8 cellular contexts compared by ENCODE assay signal in the genomic region with DNA sequence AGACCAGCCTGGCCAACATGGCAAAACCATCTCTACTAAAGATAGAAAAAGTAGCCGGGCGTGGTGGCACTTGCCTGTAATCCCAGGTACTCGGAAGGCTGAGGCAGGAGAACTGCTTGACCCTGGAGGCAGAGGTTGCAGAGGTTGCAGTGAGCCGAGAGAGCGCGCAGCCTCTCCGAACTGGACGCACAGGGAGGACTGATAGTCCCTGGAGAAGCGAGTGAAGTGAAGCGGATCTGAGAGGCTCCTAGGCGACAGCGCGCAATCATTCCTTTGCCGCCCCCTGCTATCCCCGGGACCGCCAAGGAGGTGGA. TPM values are rescaled to one million over a fixed set of nuclear protein-coding genes. Genes with fewer than 3 reads are reported as not detected.
DNase-seq lines count a peak whose midpoint lies in the region; ATAC-seq and TF ChIP-seq lines count a peak whose summit lies in the region.

No MANE protein-coding gene starts in this region.

- TF ChIP-seq CTCF in GM12875 (IDR thresholded peaks at IDR 0.05; ENCODE audit: borderline replicate concordance, insufficient read depth, low read depth, low read length) = no peak
- no peak for TF ChIP-seq CTCF in Peyer's patch (IDR thresholded peaks at IDR 0.05)
- no peak for TF ChIP-seq CTCF in fibroblast of mammary gland (conservative IDR thresholded peaks at IDR 0.05; ENCODE audit: control insufficient read depth, insufficient read depth, low read depth, low read length)
- no peak for TF ChIP-seq CTCF in progenitor cell of endocrine pancreas (IDR thresholded peaks at IDR 0.05; ENCODE audit: unreplicated experiment)

- ATAC-seq in GM18907 (IDR thresholded peaks at IDR 0.05; ENCODE audit: unreplicated experiment) = no peak

- H3K4me3 ChIP-seq in GM12875 (ENCODE audit: low read depth, low read length) (peak overlapping the region; percentile 90), Peyer's patch (peak overlapping the region; percentile 57 to 94 (median 68)), fibroblast of mammary gland (ENCODE audit: control insufficient read depth, low read depth, low read length) (peak overlapping the region; percentile 81)

- no peak for DNase-seq in Peyer's patch
- DNase-seq in fibroblast of mammary gland (ENCODE audit: low read depth) = no peak
- DNase-seq in progenitor cell of endocrine pancreas (ENCODE audit: low spot score, unreplicated experiment) = no peak
- no peak for DNase-seq in effector CD8-positive, alpha-beta T cell (lab: John Stamatoyannopoulos, UW)
- no peak for DNase-seq in NCI-H2029 treated with DMSO at 0.1 percent for 48 hours (lab: John Stamatoyannopoulos, UW)
- no peak for DNase-seq in germinal center (ENCODE audit: low spot score)

- no peaks in the 10 kb centered on the region for H3K27me3 Mint-ChIP-seq in progenitor cell of endocrine pancreas

- peak overlapping the region; percentile 85 to 90 (median 87) for H3K27ac ChIP-seq in Peyer's patch

- H3K27ac Mint-ChIP-seq in progenitor cell of endocrine pancreas = peak overlapping the region; percentile 100

- H3K4me1 Mint-ChIP-seq in progenitor cell of endocrine pancreas (ENCODE audit: low read depth) = peaks cover 19% of the 10 kb centered on the region

- TF ChIP-seq POLR2A in Peyer's patch (IDR thresholded peaks at IDR 0.05) = no peak

- peaks cover 10% of the 10 kb centered on the region for H3K9me3 Mint-ChIP-seq in progenitor cell of endocrine pancreas (ENCODE audit: low read depth)

- H3K4me3 Mint-ChIP-seq in progenitor cell of endocrine pancreas (ENCODE audit: low read depth) = peak overlapping the region; percentile 98

- H3K4me1 ChIP-seq in Peyer's patch = peaks cover 0 to 14% (median 2%) of the 10 kb centered on the region in 4 donors

- peaks cover 36% of the 10 kb centered on the region for H3K36me3 Mint-ChIP-seq in progenitor cell of endocrine pancreas (ENCODE audit: insufficient read depth)

- H3K27me3 ChIP-seq in Peyer's patch = no peaks in the 10 kb centered on the region

- H3K9me3 ChIP-seq in Peyer's patch = no peaks in the 10 kb centered on the region

- H3K36me3 ChIP-seq in Peyer's patch = peaks cover 0 to 36% (median 0%) of the 10 kb centered on the region in 3 donors

RNA-seq across cellular contexts. Expression of a gene that starts 0.2 kb away (rescaled TPM):
- total RNA-seq in Peyer's patch = 10 to 100 TPM; 20.0 to 52.0 (median 26.3) TPM
- total RNA-seq in progenitor cell of endocrine pancreas = 84.9 and 90.1 TPM in 2 replicates

RNA-seq across cellular contexts. Expression of a gene that starts 36.5 kb away (rescaled TPM):
- total RNA-seq in Peyer's patch (10 to 100 TPM; 10.7 to 30.5 (median 19.7) TPM), progenitor cell of endocrine pancreas (53.9 and 57.0 TPM in 2 replicates)

RNA-seq across cellular contexts. Expression of a gene that starts 54.1 kb away (rescaled TPM):
- 10 to 100 TPM; 14.9 to 38.8 (median 25.9) TPM for total RNA-seq in Peyer's patch
- 28.4 and 31.2 TPM in 2 replicates for total RNA-seq in progenitor cell of endocrine pancreas
